15 cellular contexts compared by ENCODE assay signal in genomic region chr7:20795881-20796280, GRCh38. TPM values are rescaled to one million over a fixed set of nuclear protein-coding genes. Genes with fewer than 3 reads are reported as not detected.
"Had no signal": no experiment of that assay in that cellular context is flagged by ENCODE, and none has a peak within 500 bp of the region (broad histone marks: within the 10 kb centered on the region; RNA-seq: fewer than 3 reads in every experiment).

No MANE protein-coding gene starts in this region.

- H3K4me3 ChIP-seq: breast epithelium had no signal

- H3K9me3 ChIP-seq: breast epithelium had no signal

- H3K36me3 ChIP-seq: breast epithelium had no signal

- H3K36me3 Mint-ChIP-seq: activated CD8-positive, alpha-beta memory T cell treated with anti-CD3 and anti-CD28 coated beads, Interleukin-2, amount 10 ng/mL, durations not matched to agents 7 days and 5 days; activated naive CD8-positive, alpha-beta T cell treated with anti-CD3 and anti-CD28 coated beads, Interleukin-2, amount 10 ng/mL, durations not matched to agents 7 days and 5 days had no signal

- DNase-seq: activated CD4-positive, alpha-beta T cell treated with anti-CD3 and anti-CD28 coated beads, Interleukin-2, amount 50 U/mL, for 48 hours; activated CD8-positive, alpha-beta memory T cell treated with anti-CD3 and anti-CD28 coated beads, Interleukin-2, amount 10 ng/mL, durations not matched to agents 7 days and 5 days; activated naive CD8-positive, alpha-beta T cell treated with anti-CD3 and anti-CD28 coated beads, Interleukin-2, amount 10 ng/mL, durations not matched to agents 7 days and 5 days; activated T-cell treated with anti-CD3 and anti-CD28 coated beads, Interleukin-2, amount 50 U/mL, for 48 hours; anterior cingulate cortex; dermis blood vessel endothelial cell; left ventricle myocardium superior; mesenchymal stem cell; stimulated activated CD4-positive, alpha-beta T cell treated with anti-CD3 and anti-CD28 coated beads, Interleukin-4, amount 100 ng/mL, for 4 hours; T1000 had no signal

- H3K4me3 Mint-ChIP-seq: activated CD8-positive, alpha-beta memory T cell treated with anti-CD3 and anti-CD28 coated beads, Interleukin-2, amount 10 ng/mL, durations not matched to agents 7 days and 5 days; activated naive CD8-positive, alpha-beta T cell treated with anti-CD3 and anti-CD28 coated beads, Interleukin-2, amount 10 ng/mL, durations not matched to agents 7 days and 5 days had no signal

- H3K27ac Mint-ChIP-seq: activated CD8-positive, alpha-beta memory T cell treated with anti-CD3 and anti-CD28 coated beads, Interleukin-2, amount 10 ng/mL, durations not matched to agents 7 days and 5 days; activated naive CD8-positive, alpha-beta T cell treated with anti-CD3 and anti-CD28 coated beads, Interleukin-2, amount 10 ng/mL, durations not matched to agents 7 days and 5 days; nephron had no signal

- ATAC-seq: activated CD8-positive, alpha-beta memory T cell treated with anti-CD3 and anti-CD28 coated beads, Interleukin-2, amount 10 ng/mL, durations not matched to agents 7 days and 5 days; left ventricle myocardium superior had no signal

- H3K27ac ChIP-seq: breast epithelium had no signal

RNA-seq across cellular contexts. Expression of gene SP8, which starts 9.2 kb away (rescaled TPM):
- total RNA-seq: activated CD8-positive, alpha-beta memory T cell treated with anti-CD3 and anti-CD28 coated beads, Interleukin-2, amount 10 ng/mL, durations not matched to agents 7 days and 5 days; activated naive CD8-positive, alpha-beta T cell treated with anti-CD3 and anti-CD28 coated beads, Interleukin-2, amount 10 ng/mL, durations not matched to agents 7 days and 5 days; breast epithelium; dermis blood vessel endothelial cell; kidney epithelial cell; left ventricle myocardium superior; osteocyte; skeletal muscle tissue had no signal
